In the genomic region with DNA sequence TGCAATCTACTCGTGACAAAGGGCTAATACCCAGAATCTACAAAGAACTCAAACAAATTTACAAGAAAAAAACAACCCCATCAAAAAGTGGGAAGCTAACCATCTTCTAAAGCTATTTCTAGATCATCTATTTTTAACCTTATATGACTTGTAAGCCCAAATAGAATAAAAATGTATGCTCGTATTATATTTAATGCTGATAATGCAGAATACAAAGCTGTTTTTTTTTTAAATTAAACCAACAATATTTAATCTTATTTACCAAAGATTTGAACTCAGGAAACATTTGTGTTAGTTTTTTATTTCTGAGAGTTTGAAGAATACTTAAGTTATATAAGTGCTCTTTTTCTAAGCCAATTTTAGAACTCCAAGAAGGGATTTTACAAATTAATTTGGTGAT, we compare ENCODE assay signal across 27 cellular contexts.
"Had no signal": no experiment of that assay in that cellular context is flagged by ENCODE, and none has a peak within 500 bp of the region (broad histone marks: within the 10 kb centered on the region; RNA-seq: fewer than 3 reads in every experiment).

No MANE protein-coding gene starts in this region.

- H3K36me3 ChIP-seq: stomach, suprapubic skin, thoracic aorta, thyroid gland, tibial artery, tibial nerve, transverse colon, upper lobe of left lung, upper lobe of right lung, uterus, vagina had no signal

- H3K27ac ChIP-seq: stomach, suprapubic skin, testis, thoracic aorta, thyroid gland, tibial artery, tibial nerve, transverse colon, upper lobe of left lung, upper lobe of right lung, uterus, vagina had no signal

- H3K27me3 ChIP-seq: stomach, suprapubic skin, testis, thyroid gland, tibial artery, tibial nerve, transverse colon, upper lobe of left lung, upper lobe of right lung, uterus, vagina had no signal

- H3K4me3 ChIP-seq: stomach, suprapubic skin, testis, thoracic aorta, thyroid gland, tibial artery, tibial nerve, transverse colon, upper lobe of left lung, upper lobe of right lung, uterus, vagina had no signal

- H3K9me3 ChIP-seq: stomach, suprapubic skin, testis, thoracic aorta, thyroid gland, tibial artery, tibial nerve, transverse colon, upper lobe of left lung, upper lobe of right lung, uterus, vagina had no signal

- DNase-seq: stimulated activated CD4-positive, alpha-beta T cell treated with anti-CD3 and anti-CD28 coated beads, Interleukin-2, amount 100 ng/mL, for 48 hours; stimulated activated CD4-positive, alpha-beta T cell treated with anti-CD3 and anti-CD28 coated beads, Interleukin-4, amount 100 ng/mL, for 1 hour; stimulated activated CD4-positive, alpha-beta T cell treated with anti-CD3 and anti-CD28 coated beads, Interleukin-4, amount 100 ng/mL, for 24 hours; stimulated activated CD4-positive, alpha-beta T cell treated with anti-CD3 and anti-CD28 coated beads, Interleukin-4, amount 100 ng/mL, for 4 hours; stimulated activated CD8-positive, alpha-beta memory T cell treated with anti-CD3 and anti-CD28 coated beads, Interleukin-4, amount 100 ng/mL, for 48 hours; stimulated activated naive B cell treated with anti-CD40 and anti-IgM and Interleukin-4, amounts not matched to agents 10 μg/mL and 1 μg/mL and 100 μg/mL, for 72 hours; stimulated activated naive CD4-positive, alpha-beta T cell; stimulated activated naive CD4-positive, alpha-beta T cell treated with Interleukin-2 at 50 U/mL for 16 hours; stimulated activated naive CD8-positive, alpha-beta T cell treated with anti-CD3 and anti-CD28 coated beads, Interleukin-15, amount 100 ng/mL, for 72 hours; stimulated activated naive CD8-positive, alpha-beta T cell treated with anti-CD3 and anti-CD28 coated beads, Interleukin-15, Interleukin-2, amounts not matched to agents 100 U/mL and 50 U/mL, for 24 hours; stomach; substantia nigra; testis; thyroid gland; tibial artery; transverse colon; trophoblast cell; upper lobe of left lung; upper lobe of right lung; uterus had no signal

- H3K4me1 ChIP-seq: stomach, suprapubic skin, testis, thyroid gland, transverse colon, upper lobe of left lung, upper lobe of right lung, uterus, vagina had no signal

- ATAC-seq: stimulated activated effector memory CD8-positive, alpha-beta T cell treated with anti-CD3 and anti-CD28 coated beads, Interleukin-12 subunit alpha, Interleukin-12 subunit beta, amount 100 ng/mL, for 72 hours; stimulated activated memory B cell treated with anti-CD40 and anti-IgM and Interleukin-4, amounts not matched to agents 10 μg/mL and 1 μg/mL and 100 μg/mL, for 72 hours; stimulated activated naive B cell treated with anti-CD40 and anti-IgM and Interleukin-4, amounts not matched to agents 10 μg/mL and 1 μg/mL and 100 μg/mL, for 72 hours; stimulated activated naive CD8-positive, alpha-beta T cell treated with anti-CD3 and anti-CD28 coated beads, Interleukin-15, amount 100 ng/mL, for 72 hours; stimulated activated naive CD8-positive, alpha-beta T cell treated with anti-CD3 and anti-CD28 coated beads, Interleukin-15, Interleukin-2, amounts not matched to agents 100 U/mL and 50 U/mL, for 24 hours; upper lobe of right lung had no signal

- FAIRE-seq: urothelium cell line had no signal
